13 cellular contexts compared by ENCODE assay signal in genomic region chr10:99973190-99973589, GRCh38. TPM values are rescaled to one million over a fixed set of nuclear protein-coding genes. Genes with fewer than 3 reads are reported as not detected.
A peak's percentile ranks its signal among the peaks of the same experiment; 100 is the strongest.
DNase-seq lines count a peak whose midpoint lies in the region; ATAC-seq and TF ChIP-seq lines count a peak whose summit lies in the region.
"Had no signal": no experiment of that assay in that cellular context is flagged by ENCODE, and none has a peak within 500 bp of the region (broad histone marks: within the 10 kb centered on the region; RNA-seq: fewer than 3 reads in every experiment).

No MANE protein-coding gene starts in this region.

- no peaks in the 10 kb centered on the region for H3K9me3 Mint-ChIP-seq in naive B cell
- no peaks in the 10 kb centered on the region for H3K9me3 Mint-ChIP-seq in activated CD4-positive, alpha-beta memory T cell treated with anti-CD3 and anti-CD28 coated beads, Interleukin-2, amount 10 ng/mL, durations not matched to agents 7 days and 5 days
- H3K9me3 Mint-ChIP-seq: stimulated activated memory B cell treated with anti-CD40 and anti-IgM and Interleukin-4, amounts not matched to agents 10 μg/mL and 1 μg/mL and 100 μg/mL, for 72 hours had no signal

- H4K20me1 ChIP-seq in KMS-11 (ENCODE audit: insufficient read depth) = no peaks in the 10 kb centered on the region

- TF ChIP-seq CTCF in C4-2B (conservative IDR thresholded peaks at IDR 0.05) (peak; percentile 12), KMS-11 (conservative IDR thresholded peaks at IDR 0.05; ENCODE audit: low read depth, low read length) (0 out of 2 replicates have a peak, but pooled peaks have one; percentile 25), brain microvascular endothelial cell (IDR thresholded peaks at IDR 0.05; ENCODE audit: low read depth, low read length, missing control alignments) (peak; percentile 26)

- H2AFZ ChIP-seq in KMS-11 (ENCODE audit: low read depth) = no peak overlapping the region

- H3K36me3 Mint-ChIP-seq in naive B cell = peaks cover 13 to 19% of the 10 kb centered on the region in 2 donors
- H3K36me3 Mint-ChIP-seq in activated CD4-positive, alpha-beta memory T cell treated with anti-CD3 and anti-CD28 coated beads, Interleukin-2, amount 10 ng/mL, durations not matched to agents 7 days and 5 days (ENCODE audit: low read depth) = peaks cover 12% of the 10 kb centered on the region

- no peaks in the 10 kb centered on the region for H3K27me3 Mint-ChIP-seq in naive B cell
- H3K27me3 Mint-ChIP-seq in activated CD4-positive, alpha-beta memory T cell treated with anti-CD3 and anti-CD28 coated beads, Interleukin-2, amount 10 ng/mL, durations not matched to agents 7 days and 5 days = no peaks in the 10 kb centered on the region
- H3K27me3 Mint-ChIP-seq: stimulated activated memory B cell treated with anti-CD40 and anti-IgM and Interleukin-4, amounts not matched to agents 10 μg/mL and 1 μg/mL and 100 μg/mL, for 72 hours had no signal

- no peak overlapping the region for H3K27ac ChIP-seq in C4-2B
- H3K27ac ChIP-seq in KMS-11 = no peak overlapping the region
- H3K27ac ChIP-seq in brain microvascular endothelial cell = no peak overlapping the region

- H3K4me1 Mint-ChIP-seq in naive B cell = peaks cover 34 to 50% (median 38%) of the 10 kb centered on the region in 3 donors
- no peaks in the 10 kb centered on the region for H3K4me1 Mint-ChIP-seq in activated CD4-positive, alpha-beta memory T cell treated with anti-CD3 and anti-CD28 coated beads, Interleukin-2, amount 10 ng/mL, durations not matched to agents 7 days and 5 days

- H3K79me2 ChIP-seq in KMS-11 (ENCODE audit: insufficient read depth, low read depth) = no peaks in the 10 kb centered on the region

- peaks cover 11% of the 10 kb centered on the region for H3K4me1 ChIP-seq in KMS-11 (ENCODE audit: low read depth, poor library complexity, severe bottlenecking)

- peak overlapping the region in 4 of 8 donors; percentile 28 to 66 (median 34) for H3K4me3 Mint-ChIP-seq in naive B cell
- no peak overlapping the region for H3K4me3 Mint-ChIP-seq in activated CD4-positive, alpha-beta memory T cell treated with anti-CD3 and anti-CD28 coated beads, Interleukin-2, amount 10 ng/mL, durations not matched to agents 7 days and 5 days
- H3K4me3 Mint-ChIP-seq: stimulated activated memory B cell treated with anti-CD40 and anti-IgM and Interleukin-4, amounts not matched to agents 10 μg/mL and 1 μg/mL and 100 μg/mL, for 72 hours had no signal

- in situ Hi-C loops in brain microvascular endothelial cell (cut with HindIII; ENCODE audit: low pct_ligation_motif_present, low sequenced_read_pairs) = no loop called here

- H3K9ac ChIP-seq in KMS-11 = no peak overlapping the region

- DNase-seq in brain microvascular endothelial cell = no peak
- no peak for DNase-seq in naive B cell
- DNase-seq in NCI-H1436 treated with DMSO at 0.1 percent for 48 hours (lab: John Stamatoyannopoulos, UW) = no peak
- no peak for DNase-seq in activated CD4-positive, alpha-beta memory T cell treated with anti-CD3 and anti-CD28 coated beads, Interleukin-2, amount 10 ng/mL, durations not matched to agents 7 days and 5 days
- DNase-seq: activated CD4-positive, CD25-positive, alpha-beta regulatory T cell treated with anti-CD3 and anti-CD28 coated beads, Interleukin-2, amount 50 U/mL, for 72 hours; caudate nucleus; NCI-H510A; stimulated activated CD4-positive, alpha-beta T cell treated with anti-CD3 and anti-CD28 coated beads, Interleukin-1b, Interleukin-23, amount 100 ng/mL, for 48 hours had no signal

- no peak for ATAC-seq in naive B cell (ENCODE audit: low read depth in 2 of 2)
- no peak for ATAC-seq in HG03432 (IDR thresholded peaks at IDR 0.05; ENCODE audit: unreplicated experiment)
- ATAC-seq in GM19452 (IDR thresholded peaks at IDR 0.05; ENCODE audit: unreplicated experiment) = no peak
- ATAC-seq: stimulated activated memory B cell treated with anti-CD40 and anti-IgM and Interleukin-4, amounts not matched to agents 10 μg/mL and 1 μg/mL and 100 μg/mL, for 72 hours had no signal

- no peak overlapping the region for H3K4me2 ChIP-seq in KMS-11

- H3K4me3 ChIP-seq in KMS-11 (IDR thresholded peaks at IDR 0.05; ENCODE audit: insufficient read depth, low read depth, low read length) (no peak overlapping the region), brain microvascular endothelial cell (ENCODE audit: low read depth, low read length) (no peak overlapping the region)

- H3K27ac Mint-ChIP-seq in naive B cell = peak overlapping the region; percentile 72 to 95 (median 89)
- no peak overlapping the region for H3K27ac Mint-ChIP-seq in activated CD4-positive, alpha-beta memory T cell treated with anti-CD3 and anti-CD28 coated beads, Interleukin-2, amount 10 ng/mL, durations not matched to agents 7 days and 5 days
- H3K27ac Mint-ChIP-seq: stimulated activated memory B cell treated with anti-CD40 and anti-IgM and Interleukin-4, amounts not matched to agents 10 μg/mL and 1 μg/mL and 100 μg/mL, for 72 hours had no signal

- POLR2A ChIA-PET in activated CD4-positive, alpha-beta memory T cell treated with anti-CD3 and anti-CD28 coated beads, Interleukin-2, amount 10 ng/mL, durations not matched to agents 7 days and 5 days (lab: Charles Lee) = no interaction called here

- no peaks in the 10 kb centered on the region for H3K36me3 ChIP-seq in KMS-11 (ENCODE audit: insufficient read depth)
- peaks cover 36% of the 10 kb centered on the region for H3K36me3 ChIP-seq in brain microvascular endothelial cell (replicated peaks)

- CTCF ChIA-PET in activated CD4-positive, alpha-beta memory T cell treated with anti-CD3 and anti-CD28 coated beads, Interleukin-2, amount 10 ng/mL, durations not matched to agents 7 days and 5 days (lab: Charles Lee) = no interaction called here

- H3K27me3 ChIP-seq in KMS-11 (ENCODE audit: insufficient read depth, low read depth) = no peaks in the 10 kb centered on the region
- H3K27me3 ChIP-seq in brain microvascular endothelial cell (replicated peaks) = no peaks in the 10 kb centered on the region

RNA-seq across cellular contexts. Expression of gene DNMBP, which starts 36.6 kb away (rescaled TPM):
- 10 to 100 TPM in 1 of 6 donors, 1 to 10 TPM in 5; 1.2 to 11.9 (median 6.1) TPM for polyA plus RNA-seq in naive B cell (ENCODE audit: low read depth in 6 of 6)
- total RNA-seq in activated CD4-positive, alpha-beta memory T cell treated with anti-CD3 and anti-CD28 coated beads, Interleukin-2, amount 10 ng/mL, durations not matched to agents 7 days and 5 days = 1 to 10 TPM; 4.8 to 5.1 TPM
